ENCODE assay signal across 1 cellular context in genomic region chr2:127293758-127294562, GRCh38.
TF ChIP-seq lines count a peak whose summit lies in the region.

TSS of gene ERCC3 (minus strand) at chr2:127294144. CDS start at chr2:127294081, 63 bp downstream.

TF ChIP-seq in HepG2, 621 proteins besides CTCF, POLR2A, EP300 and RAD21 (continued from another document and continues in another):
- peak; percentile 96 for TF ChIP-seq MXD1 (CRISPR knock-in tag; IDR thresholded peaks at IDR 0.05)
- peak; percentile 74; the same call in 1 of the 2 replicates for TF ChIP-seq ISL2 (CRISPR knock-in tag; IDR thresholded peaks at IDR 0.05)
- no peak for TF ChIP-seq ZNF629 (CRISPR knock-in tag; conservative IDR thresholded peaks at IDR 0.05)
- TF ChIP-seq ZNF451 (CRISPR knock-in tag; IDR thresholded peaks at IDR 0.05), result no peak; the same call in 1 of the 2 replicates
- peak; percentile 84 for TF ChIP-seq REL (CRISPR knock-in tag; conservative IDR thresholded peaks at IDR 0.05)
- TF ChIP-seq HDAC2 (CRISPR knock-in tag; IDR thresholded peaks at IDR 0.05), result peak; percentile 86
- no peak for TF ChIP-seq CENPX (CRISPR knock-in tag; IDR thresholded peaks at IDR 0.05)
- peak; percentile 91 for TF ChIP-seq ZNF280B (CRISPR knock-in tag; IDR thresholded peaks at IDR 0.05; ENCODE audit: borderline replicate concordance)
- peak; percentile 58 for TF ChIP-seq ZNF331 (CRISPR knock-in tag; IDR thresholded peaks at IDR 0.05)
- TF ChIP-seq WIZ (CRISPR knock-in tag; IDR thresholded peaks at IDR 0.05), result peak; percentile 98
- TF ChIP-seq MATR3 (CRISPR knock-in tag; IDR thresholded peaks at IDR 0.05), result peak; percentile 89; the same call in 1 of the 2 replicates
- TF ChIP-seq ZNF446 (CRISPR knock-in tag; IDR thresholded peaks at IDR 0.05), result peak; percentile 78; the same call in 1 of the 2 replicates
- TF ChIP-seq THYN1 (CRISPR knock-in tag; IDR thresholded peaks at IDR 0.05; ENCODE audit: borderline replicate concordance, low read depth), result no peak
- TF ChIP-seq CHD4 (IDR thresholded peaks at IDR 0.05; ENCODE audit: borderline replicate concordance, low read length), result no peak
- peak; percentile 26 for TF ChIP-seq RBM22 (optimal IDR thresholded peaks at IDR 0.05; ENCODE audit: low read length)
- TF ChIP-seq ZNF574 (CRISPR knock-in tag; IDR thresholded peaks at IDR 0.05), result peak; percentile 96
- peak; percentile 92; the same call in 1 of the 2 replicates for TF ChIP-seq ZNF569 (CRISPR knock-in tag; IDR thresholded peaks at IDR 0.05; ENCODE audit: borderline replicate concordance)
- TF ChIP-seq ZBTB49 (CRISPR knock-in tag; IDR thresholded peaks at IDR 0.05; ENCODE audit: borderline replicate concordance), result peak; percentile 50; the same call in 1 of the 2 replicates
- no peak for TF ChIP-seq NFE2L2 (IDR thresholded peaks at IDR 0.05; ENCODE audit: low read length)
- peak in 1 of 2 experiments; percentile 28; a peak in 2 of 4 replicates for TF ChIP-seq NR2F1 (CRISPR knock-in tag; IDR thresholded peaks at IDR 0.05)
- TF ChIP-seq RXRB (CRISPR knock-in tag; IDR thresholded peaks at IDR 0.05; ENCODE audit: borderline replicate concordance), result peak; percentile 68
- peak; percentile 38; the same call in 1 of the 2 replicates for TF ChIP-seq HOMEZ (CRISPR knock-in tag; IDR thresholded peaks at IDR 0.05; ENCODE audit: low read depth)
- peak; percentile 96 for TF ChIP-seq RBFOX2 (IDR thresholded peaks at IDR 0.05; ENCODE audit: low read depth, low read length)
- peak; percentile 61; the same call in 1 of the 2 replicates for TF ChIP-seq FOXA3 (CRISPR knock-in tag; IDR thresholded peaks at IDR 0.05)
- TF ChIP-seq MTERF4 (CRISPR knock-in tag; IDR thresholded peaks at IDR 0.05), result peak; percentile 87
- TF ChIP-seq LCORL (IDR thresholded peaks at IDR 0.05), result no peak
- peak; percentile 85 for TF ChIP-seq LCORL (CRISPR knock-in tag; IDR thresholded peaks at IDR 0.05)
- no peak for TF ChIP-seq HNRNPH1 (optimal IDR thresholded peaks at IDR 0.05; ENCODE audit: low read depth, low read length)
- peak; percentile 86; the same call in 1 of the 2 replicates for TF ChIP-seq GLI4 (CRISPR knock-in tag; IDR thresholded peaks at IDR 0.05; ENCODE audit: borderline replicate concordance)
- peak; percentile 90 for TF ChIP-seq HOXA5 (CRISPR knock-in tag; IDR thresholded peaks at IDR 0.05)
- peak; percentile 83; the same call in 1 of the 2 replicates for TF ChIP-seq RXRA (CRISPR knock-in tag; IDR thresholded peaks at IDR 0.05)
- TF ChIP-seq ZNF30 (CRISPR knock-in tag; IDR thresholded peaks at IDR 0.05), result 0 out of 2 replicates have a peak, but pooled peaks have one; percentile 6
- TF ChIP-seq ZNF281 (CRISPR knock-in tag; IDR thresholded peaks at IDR 0.05; ENCODE audit: borderline replicate concordance), result no peak
- TF ChIP-seq MAFK (conservative IDR thresholded peaks at IDR 0.05 in 1 of 2, IDR thresholded peaks at IDR 0.05 in 1 of 2; ENCODE audit: low read length in 2 of 2), result no peak
- peak; percentile 77; the same call in 1 of the 2 replicates for TF ChIP-seq THAP7 (CRISPR knock-in tag; IDR thresholded peaks at IDR 0.05)
- peak; percentile 97 for TF ChIP-seq TBX2 (CRISPR knock-in tag; IDR thresholded peaks at IDR 0.05; ENCODE audit: borderline replicate concordance)
- TF ChIP-seq ZBTB3 (CRISPR knock-in tag; IDR thresholded peaks at IDR 0.05; ENCODE audit: borderline replicate concordance, low read depth), result 0 out of 2 replicates have a peak, but pooled peaks have one; percentile 35
- peak; percentile 86 for TF ChIP-seq HOXA3 (CRISPR knock-in tag; IDR thresholded peaks at IDR 0.05)
- peak; percentile 88 for TF ChIP-seq ZNF563 (CRISPR knock-in tag; IDR thresholded peaks at IDR 0.05)
- TF ChIP-seq FUBP1 (CRISPR knock-in tag; IDR thresholded peaks at IDR 0.05; ENCODE audit: borderline replicate concordance), result 0 out of 2 replicates have a peak, but pooled peaks have one; percentile 59
- no peak for TF ChIP-seq RCOR2 (CRISPR knock-in tag; IDR thresholded peaks at IDR 0.05)
- peak; percentile 99 for TF ChIP-seq POLR2AphosphoS5 (IDR thresholded peaks at IDR 0.05; ENCODE audit: low read depth, low read length)
- peak; percentile 52; the same call in 1 of the 2 replicates for TF ChIP-seq NFE2L1 (CRISPR knock-in tag; IDR thresholded peaks at IDR 0.05; ENCODE audit: borderline replicate concordance)
- peak; percentile 0; the same call in 1 of the 2 replicates for TF ChIP-seq DZIP1 (CRISPR knock-in tag; IDR thresholded peaks at IDR 0.05)
- 0 out of 2 replicates have a peak, but pooled peaks have one; percentile 72 for TF ChIP-seq MYNN (CRISPR knock-in tag; IDR thresholded peaks at IDR 0.05; ENCODE audit: low read depth)
- 0 out of 2 replicates have a peak, but pooled peaks have one; percentile 68 for TF ChIP-seq ZKSCAN8 (CRISPR knock-in tag; IDR thresholded peaks at IDR 0.05; ENCODE audit: borderline replicate concordance)
